Comparison of ENCODE assay signal across 8 cellular contexts in genomic region chr2:230617256-230617706, GRCh38.
DNase-seq lines count a peak whose midpoint lies in the region; ATAC-seq, FAIRE-seq and TF ChIP-seq lines count a peak whose summit lies in the region.
"Not testable (repeated sequence)": the region's sequence is repeated elsewhere in the genome, so short reads cannot be mapped to it uniquely, and the experiment has no call there.

No MANE protein-coding gene starts in this region.

- H3K4me3 ChIP-seq in BJ (ENCODE audit: low read depth, low read length); HFF-Myc (replicated peaks; ENCODE audit: low read depth, low read length); foreskin fibroblast (ENCODE audit: low read depth in 1 of 2, low read length in 2 of 2): not testable (repeated sequence)
- H3K4me3 ChIP-seq in thoracic aorta = peak overlapping the region; percentile 37

- not testable (repeated sequence) for H3K9me3 ChIP-seq in thoracic aorta

- not testable (repeated sequence) for H3K27me3 ChIP-seq in BJ (ENCODE audit: control insufficient read depth, insufficient read depth, low read length); thoracic aorta (replicated peaks; ENCODE audit: insufficient read depth)

- H3K36me3 ChIP-seq in BJ (ENCODE audit: control insufficient read depth, insufficient read depth, low read length); thoracic aorta: not testable (repeated sequence)

- H3K36me3 Mint-ChIP-seq in activated T-cell treated with anti-CD3 and anti-CD28 coated beads, Interleukin-2, amount 50 U/mL, for 72 hours (ENCODE audit: insufficient read depth in 2 of 2) = not testable (repeated sequence)

- H3K27ac ChIP-seq in thoracic aorta = peak overlapping the region in 1 of 2 donors; percentile 45

- H3K27me3 Mint-ChIP-seq in activated T-cell treated with anti-CD3 and anti-CD28 coated beads, Interleukin-2, amount 50 U/mL, for 72 hours (ENCODE audit: low read depth) = not testable (repeated sequence)

- peak; percentile 80 for DNase-seq in BJ (ENCODE audit: low read depth)
- DNase-seq in HFF-Myc (ENCODE audit: extremely low read depth, low read depth) = peak; percentile 61
- DNase-seq in RCC 7860 (ENCODE audit: low spot score) = peak; percentile 86
- DNase-seq in activated T-cell treated with anti-CD3 and anti-CD28 coated beads, Interleukin-2, amount 50 U/mL, for 72 hours; thoracic aorta (ENCODE audit: low spot score): not testable (repeated sequence)
- DNase-seq in dedifferentiated amniotic fluid mesenchymal stem cell (ENCODE audit: extremely low spot score) = peak; percentile 88
- DNase-seq in foreskin fibroblast = peak; percentile 60 to 83
- DNase-seq in myocyte (ENCODE audit: low read depth) = peak; percentile 28

- H3K4me1 Mint-ChIP-seq in activated T-cell treated with anti-CD3 and anti-CD28 coated beads, Interleukin-2, amount 50 U/mL, for 72 hours (ENCODE audit: low read depth) = peaks cover 42% of the 10 kb centered on the region

- H3K4me3 Mint-ChIP-seq in activated T-cell treated with anti-CD3 and anti-CD28 coated beads, Interleukin-2, amount 50 U/mL, for 72 hours = not testable (repeated sequence)

- not testable (repeated sequence) for TF ChIP-seq CTCF in BJ (IDR thresholded peaks at IDR 0.05; ENCODE audit: insufficient read depth, low read depth, low read length); HFF-Myc (IDR thresholded peaks at IDR 0.05; ENCODE audit: low read depth, low read length, missing control alignments); foreskin fibroblast (IDR thresholded peaks at IDR 0.05; ENCODE audit: low read depth, low read length); thoracic aorta (IDR thresholded peaks at IDR 0.05)

- CTCF ChIA-PET in BJ (lab: Yijun Ruan, JAX) = interaction anchor here (0.8 kb wide), 1 partner anchor 12 kb away, joined by 3 read pairs; no protein-coding TSS in a partner anchor

- H3K4me1 ChIP-seq in thoracic aorta (ENCODE audit: control insufficient read depth in 1 of 2, low read depth in 2 of 2) = not testable (repeated sequence)

- not testable (repeated sequence) for H3K9me3 Mint-ChIP-seq in activated T-cell treated with anti-CD3 and anti-CD28 coated beads, Interleukin-2, amount 50 U/mL, for 72 hours

- POLR2A ChIA-PET in BJ (lab: Charles Lee) = not testable (repeated sequence)

- peak; percentile 82 for FAIRE-seq in RCC 7860 (lab: Jason Lieb, UNC)

- ATAC-seq in activated T-cell treated with anti-CD3 and anti-CD28 coated beads, Interleukin-2, amount 50 U/mL, for 72 hours (replicated peaks in 1 of 2) = not testable (repeated sequence)
- ATAC-seq in thoracic aorta (ENCODE audit: insufficient number of reproducible peaks, low FRiP score, low read depth) = peak; percentile 69

- H3K27ac Mint-ChIP-seq in activated T-cell treated with anti-CD3 and anti-CD28 coated beads, Interleukin-2, amount 50 U/mL, for 72 hours = peak overlapping the region; percentile 10
